In the genomic region with DNA sequence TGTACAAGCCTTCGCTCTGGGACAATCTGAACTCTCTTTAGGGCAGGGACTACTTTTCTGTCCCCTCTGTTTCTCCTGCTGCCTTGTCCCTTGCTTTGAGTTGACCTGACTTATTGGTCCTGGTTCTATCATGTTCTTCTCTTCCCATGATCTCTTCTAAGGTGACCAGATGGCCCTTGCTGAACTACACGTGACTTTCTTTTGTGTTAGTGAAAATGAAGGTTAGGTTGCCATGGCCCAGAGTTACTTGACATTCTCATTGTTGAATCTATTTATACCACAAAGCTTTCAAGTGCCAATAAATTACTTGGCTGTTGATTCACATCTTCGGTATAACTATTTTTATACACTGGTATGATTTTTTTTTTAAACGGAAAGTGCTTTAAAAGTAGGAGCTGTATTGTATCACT, we compare ENCODE assay signal across 12 cellular contexts. TPM values are rescaled to one million over a fixed set of nuclear protein-coding genes. Genes with fewer than 3 reads are reported as not detected.
DNase-seq lines count a peak whose midpoint lies in the region; TF ChIP-seq lines count a peak whose summit lies in the region.
"Had no signal": no experiment of that assay in that cellular context is flagged by ENCODE, and none has a peak within 500 bp of the region (broad histone marks: within the 10 kb centered on the region; RNA-seq: fewer than 3 reads in every experiment).

No MANE protein-coding gene starts in this region.

- 90% methylated on average over 4 of the region's 4 CpGs for WGBS in smooth muscle cell (ENCODE audit: low lambda C conversion rate)

- no peaks in the 10 kb centered on the region for H3K27me3 ChIP-seq in smooth muscle cell (ENCODE audit: low read depth)

- no peaks in the 10 kb centered on the region for H3K36me3 ChIP-seq in smooth muscle cell (ENCODE audit: low read depth)

- no peaks in the 10 kb centered on the region for H3K79me2 ChIP-seq in smooth muscle cell (ENCODE audit: low read depth)

- no peak overlapping the region for H2AFZ ChIP-seq in smooth muscle cell (ENCODE audit: low read depth)

- no peak overlapping the region for H3K9ac ChIP-seq in smooth muscle cell (ENCODE audit: low read depth)

- H3K4me1 ChIP-seq in smooth muscle cell (ENCODE audit: low read depth): peaks cover 6% of the 10 kb centered on the region

- DNase-seq in M059J (ENCODE audit: low read depth) (peak; percentile 87), cardiac fibroblast (ENCODE audit: low read depth in 2 of 2) (peak; percentile 23 to 52), lung microvascular endothelial cell (ENCODE audit: low read depth in 2 of 2) (peak; percentile 48 to 84), stromal cell of bone marrow (ENCODE audit: low read depth) (peak; percentile 59), NCI-H2196 treated with DMSO at 0.1 percent for 48 hours (lab: John Stamatoyannopoulos, UW; ENCODE audit: unreplicated experiment) (no peak), smooth muscle cell (lab: John Stamatoyannopoulos, UW; ENCODE audit: unreplicated experiment) (no peak), NCI-H2107 treated with DMSO at 0.1 percent for 48 hours (lab: John Stamatoyannopoulos, UW; ENCODE audit: unreplicated experiment) (no peak), NCI-H748 treated with DMSO at 0.1 percent for 48 hours (lab: John Stamatoyannopoulos, UW) (no peak)
- DNase-seq: activated CD4-positive, alpha-beta T cell treated with anti-CD3 and anti-CD28 coated beads for 48 hours; NCI-H1930; T-helper 1 cell had no signal

- H4K20me1 ChIP-seq in smooth muscle cell (ENCODE audit: low read depth): no peaks in the 10 kb centered on the region

- H3K27ac ChIP-seq in smooth muscle cell (ENCODE audit: low read depth): no peak overlapping the region

- no peaks in the 10 kb centered on the region for H3K9me3 ChIP-seq in smooth muscle cell (replicated peaks; ENCODE audit: low read depth)

- peaks cover 10% of the 10 kb centered on the region for H3F3A ChIP-seq in smooth muscle cell (ENCODE audit: low read depth)

- H3K4me3 ChIP-seq in cardiac fibroblast (replicated peaks in 1 of 2; ENCODE audit: low read depth in 2 of 2, low read length in 2 of 2): no peak overlapping the region
- no peak overlapping the region for H3K4me3 ChIP-seq in smooth muscle cell
- H3K4me3 ChIP-seq: GM12878 had no signal

- TF ChIP-seq CTCF in cardiac fibroblast (IDR thresholded peaks at IDR 0.05; ENCODE audit: low read depth, low read length): no peak
- TF ChIP-seq CTCF in smooth muscle cell (IDR thresholded peaks at IDR 0.05; ENCODE audit: borderline replicate concordance, insufficient read depth, poor library complexity, severe bottlenecking): no peak

- no peak overlapping the region for H3K4me2 ChIP-seq in smooth muscle cell

RNA-seq across cellular contexts. Expression of gene MRPL33, which starts 24.4 kb away (rescaled TPM):
- 184 and 206 TPM in 2 replicates for total RNA-seq in M059J (2014; rRNA removed; shearing (Covaris generic))
- 71.5 and 72.8 TPM in 2 replicates for total RNA-seq in lung microvascular endothelial cell
- 94.5 and 142 TPM in 2 replicates for total RNA-seq in smooth muscle cell
- 192 and 193 TPM in 2 replicates for polyA plus RNA-seq in smooth muscle cell

Comparison
In these comparisons a context has a peak if more than half of its experiments do, and no peak if none do; other contexts are left out.
1. DNase-seq: peak in M059J (single experiment), cardiac fibroblast (2 of 2), lung microvascular endothelial cell (2 of 2) and stromal cell of bone marrow (single experiment); none in NCI-H2196 treated with DMSO at 0.1 percent for 48 hours (single experiment), smooth muscle cell (single experiment), NCI-H2107 treated with DMSO at 0.1 percent for 48 hours (single experiment) and NCI-H748 treated with DMSO at 0.1 percent for 48 hours (single experiment).